2 cellular contexts compared by ENCODE assay signal in genomic region chr21:36330904-36331303, GRCh38.
A peak's percentile ranks its signal among the peaks of the same experiment; 100 is the strongest.
TF ChIP-seq lines count a peak whose summit lies in the region.

No MANE protein-coding gene starts in this region.

TF ChIP-seq in SK-N-SH treated with all-trans-retinoic acid at 6 μM for 48 hours, 23 proteins besides CTCF, POLR2A, EP300 and RAD21 (continued from another document):
- no peak for TF ChIP-seq TSHZ2 (CRISPR knock-in tag; IDR thresholded peaks at IDR 0.05)
TF ChIP-seq in SK-N-SH treated with all-trans-retinoic acid at 6 μM for 48 hours: peak in this region for 0.

TF ChIP-seq in K562, 482 proteins besides CTCF, POLR2A, EP300 and RAD21 (continued from another document):
- TF ChIP-seq NR2F6 (CRISPR knock-in tag; IDR thresholded peaks at IDR 0.05) = no peak
- TF ChIP-seq, protein P1, sequence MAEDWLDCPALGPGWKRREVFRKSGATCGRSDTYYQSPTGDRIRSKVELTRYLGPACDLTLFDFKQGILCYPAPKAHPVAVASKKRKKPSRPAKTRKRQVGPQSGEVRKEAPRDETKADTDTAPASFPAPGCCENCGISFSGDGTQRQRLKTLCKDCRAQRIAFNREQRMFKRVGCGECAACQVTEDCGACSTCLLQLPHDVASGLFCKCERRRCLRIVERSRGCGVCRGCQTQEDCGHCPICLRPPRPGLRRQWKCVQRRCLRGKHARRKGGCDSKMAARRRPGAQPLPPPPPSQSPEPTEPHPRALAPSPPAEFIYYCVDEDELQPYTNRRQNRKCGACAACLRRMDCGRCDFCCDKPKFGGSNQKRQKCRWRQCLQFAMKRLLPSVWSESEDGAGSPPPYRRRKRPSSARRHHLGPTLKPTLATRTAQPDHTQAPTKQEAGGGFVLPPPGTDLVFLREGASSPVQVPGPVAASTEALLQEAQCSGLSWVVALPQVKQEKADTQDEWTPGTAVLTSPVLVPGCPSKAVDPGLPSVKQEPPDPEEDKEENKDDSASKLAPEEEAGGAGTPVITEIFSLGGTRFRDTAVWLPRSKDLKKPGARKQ (CRISPR knock-in tag; IDR thresholded peaks at IDR 0.05) = no peak
- peak; percentile 40; the same call in 1 of the 2 replicates for TF ChIP-seq BHLHE40 (IDR thresholded peaks at IDR 0.05; ENCODE audit: low read length)
- no peak for TF ChIP-seq GTF2A2 (tag; IDR thresholded peaks at IDR 0.05)
- TF ChIP-seq EHMT2 (IDR thresholded peaks at IDR 0.05) = no peak
- TF ChIP-seq ZNF282 (CRISPR knock-in tag; IDR thresholded peaks at IDR 0.05) = no peak
- no peak for TF ChIP-seq ZKSCAN3 (CRISPR knock-in tag; IDR thresholded peaks at IDR 0.05)
